Comparison of ENCODE assay signal across 8 cellular contexts in the genomic region with DNA sequence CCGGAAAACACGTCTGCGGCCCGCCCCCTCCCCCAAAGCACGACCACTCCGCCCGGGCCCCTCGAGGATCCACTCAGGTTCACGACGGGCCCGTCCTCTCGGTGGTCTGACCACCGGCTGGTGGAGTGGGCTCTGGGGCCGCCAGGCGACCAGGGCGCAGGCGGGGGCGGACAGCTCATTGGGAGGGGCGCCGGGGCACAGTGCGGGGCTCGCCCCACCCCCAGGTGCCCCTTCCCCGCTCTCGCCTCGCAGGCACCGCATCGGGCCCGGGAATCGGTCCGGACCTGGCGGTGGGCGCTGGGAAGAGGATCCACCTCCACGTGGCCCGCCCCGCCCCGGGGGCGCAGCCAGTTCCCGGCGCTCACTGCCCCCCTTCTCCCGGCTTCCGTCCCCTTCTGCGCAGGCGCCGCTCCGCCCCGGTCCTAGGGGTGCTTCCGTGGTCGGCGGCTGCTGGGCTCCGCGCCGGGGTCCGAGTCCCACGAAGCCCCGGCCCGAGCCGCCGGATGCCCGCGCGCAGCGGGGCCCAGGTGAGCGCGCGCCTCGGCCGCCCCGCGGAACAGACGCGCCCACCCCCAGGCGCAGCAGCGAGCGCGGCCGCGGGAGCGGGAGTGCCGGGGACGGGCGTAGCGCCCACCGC. TPM values are rescaled to one million over a fixed set of nuclear protein-coding genes. Genes with fewer than 3 reads are reported as not detected.
DNase-seq lines count a peak whose midpoint lies in the region; ATAC-seq and TF ChIP-seq lines count a peak whose summit lies in the region.

MPG (plus strand) TSS at position 419 of the 637 bp plus-strand sequence; CDS start at position 504, 85 bp downstream.

- 0% methylated on average over 3 of the region's 83 CpGs for WGBS in right lobe of liver (ENCODE audit: insufficient coverage, low coverage, low lambda C conversion rate, missing lambda C conversion rate)

- intact Hi-C loops in dorsolateral prefrontal cortex (cut with DNase I) (no loop called here), right lobe of liver (cut with DNase I) (no loop called here)

- peak; percentile 57 for ATAC-seq in HG03064 (IDR thresholded peaks at IDR 0.05; ENCODE audit: low read depth, unreplicated experiment)
- peak; percentile 77 to 85 (median 80) for ATAC-seq in right lobe of liver

- H3K4me3 ChIP-seq in dorsolateral prefrontal cortex = peak within 1 kb of the TSS; percentile 63 to 99 (median 87)
- peak within 1 kb of the TSS; percentile 50 to 98 (median 74) for H3K4me3 ChIP-seq in right lobe of liver

- no peaks in the 10 kb centered on the region for H3K27me3 ChIP-seq in dorsolateral prefrontal cortex
- no peaks in the 10 kb centered on the region for H3K27me3 ChIP-seq in right lobe of liver

- peak; percentile 90 for TF ChIP-seq POLR2A in right lobe of liver (IDR thresholded peaks at IDR 0.05)

- peak in 11 of 56 donors; percentile 7 to 32 (median 12) for TF ChIP-seq CTCF in dorsolateral prefrontal cortex (IDR thresholded peaks at IDR 0.05 in 54 of 56, conservative IDR thresholded peaks at IDR 0.05 in 2 of 56; ENCODE audit: low read depth in 1 of 56, partially characterized antibody in 56 of 56)
- no peak for TF ChIP-seq CTCF in right lobe of liver (IDR thresholded peaks at IDR 0.05)

- no peaks in the 10 kb centered on the region for H3K9me3 ChIP-seq in right lobe of liver

- DNase-seq in SIG-M5 treated with dmso at 0.1 percent for 504 hours (lab: John Stamatoyannopoulos, UW; ENCODE audit: unreplicated experiment) (peak; percentile 66), SIG-M5 (lab: John Stamatoyannopoulos, UW) (no peak), NCI-H510A treated with DMSO at 0.1 percent for 48 hours (lab: John Stamatoyannopoulos, UW) (peak; percentile 47), dorsolateral prefrontal cortex (peak; percentile 72 to 91 (median 82)), right lobe of liver (peak; percentile 88 to 90 (median 89))
- DNase-seq in activated CD4-positive, alpha-beta T cell treated with anti-CD3 and anti-CD28 coated beads, Interleukin-2, amount 50 U/mL, for 4 hours = peak; percentile 75 to 76
- peak; percentile 78 to 86 for DNase-seq in stimulated activated CD4-positive, alpha-beta T cell treated with anti-CD3 and anti-CD28 coated beads, Interleukin-4, amount 100 ng/mL, for 4 hours

- H3K27ac ChIP-seq in dorsolateral prefrontal cortex (peak within 1 kb of the TSS; percentile 52 to 97 (median 91)), right lobe of liver (peak within 1 kb of the TSS; percentile 77 to 89 (median 84))

- H3K36me3 ChIP-seq in right lobe of liver = peaks cover 0 to 4% (median 0%) of the 10 kb centered on the region in 4 donors

- H3K4me1 ChIP-seq in right lobe of liver = peaks cover 0 to 22% (median 11%) of the 10 kb centered on the region in 4 donors

RNA-seq across cellular contexts. Expression of gene MPG, which starts in this region (rescaled TPM):
- 10 to 100 TPM; 20.2 to 47.6 (median 32.5) TPM for total RNA-seq in dorsolateral prefrontal cortex
- 10 to 100 TPM; 20.7 to 76.4 (median 26.9) TPM for total RNA-seq in right lobe of liver
